In genomic region chr7:72942022-72942705, GRCh38 we compare ENCODE assay signal across 7 cellular contexts. TPM values are rescaled to one million over a fixed set of nuclear protein-coding genes. Genes with fewer than 3 reads are reported as not detected.
"Had no signal": no experiment of that assay in that cellular context is flagged by ENCODE, and none has a peak within 500 bp of the region (broad histone marks: within the 10 kb centered on the region; RNA-seq: fewer than 3 reads in every experiment).

No MANE protein-coding gene starts in this region.

RNA-seq across cellular contexts. Expression of gene TRIM74, which starts 27.1 kb away (rescaled TPM):
- total RNA-seq: dermis microvascular lymphatic vessel endothelial cell, epithelial cell of proximal tubule, left ventricle myocardium inferior, myocyte, osteoblast, smooth muscle cell, urinary bladder had no signal
